22 cellular contexts compared by ENCODE assay signal in genomic region chr7:21353388-21353780, GRCh38.
DNase-seq lines count a peak whose midpoint lies in the region; ATAC-seq, FAIRE-seq and TF ChIP-seq lines count a peak whose summit lies in the region.
"Had no signal": no experiment of that assay in that cellular context is flagged by ENCODE, and none has a peak within 500 bp of the region (broad histone marks: within the 10 kb centered on the region; RNA-seq: fewer than 3 reads in every experiment).

No MANE protein-coding gene starts in this region.

- CTCF ChIA-PET in T-cell (lab: Charles Lee), result interaction anchor here in 1 of 2 donors (0.7 to 1.7 kb wide), 7 partner anchors 14 to 1301 kb away, joined by 3 to 9 read pairs (median 3); no protein-coding TSS in a partner anchor

- H3K9me3 Mint-ChIP-seq in CD4-positive, CD25-positive, alpha-beta regulatory T cell, result peaks cover 0 to 2% (median 0%) of the 10 kb centered on the region in 7 donors
- H3K9me3 Mint-ChIP-seq in T-cell, result no peaks in the 10 kb centered on the region
- H3K9me3 Mint-ChIP-seq: nephron had no signal

- H3K27me3 Mint-ChIP-seq in CD4-positive, CD25-positive, alpha-beta regulatory T cell, result no peaks in the 10 kb centered on the region
- no peaks in the 10 kb centered on the region for H3K27me3 Mint-ChIP-seq in T-cell

- no peaks in the 10 kb centered on the region for H3K9me3 ChIP-seq in CD4-positive, CD25-positive, alpha-beta regulatory T cell (ENCODE audit: control insufficient read depth in 2 of 2, low read length in 2 of 2)
- H3K9me3 ChIP-seq in duodenal mucosa (ENCODE audit: control insufficient read depth in 1 of 2, low read length in 2 of 2), result no peaks in the 10 kb centered on the region
- H3K9me3 ChIP-seq in pancreas, result no peaks in the 10 kb centered on the region
- H3K9me3 ChIP-seq in BE2C, result no peaks in the 10 kb centered on the region
- H3K9me3 ChIP-seq: esophagus muscularis mucosa, lower lobe of right lung, prostate gland, SJCRH30 had no signal

- no peak for FAIRE-seq in pancreas (lab: Jason Lieb, UNC)

- ATAC-seq in CD4-positive, CD25-positive, alpha-beta regulatory T cell (ENCODE audit: low read depth in 2 of 2), result no peak
- ATAC-seq in T-cell (replicated peaks in 1 of 4) (no peak), pancreas (no peak)
- ATAC-seq: PC-3 had no signal

- H3K4me1 ChIP-seq in ACC112 (ENCODE audit: control insufficient read depth, insufficient read depth, low read length, unreplicated experiment), result no peaks in the 10 kb centered on the region
- H3K4me1 ChIP-seq in CD4-positive, CD25-positive, alpha-beta regulatory T cell (ENCODE audit: control insufficient read depth, insufficient read depth, low read length, poor library complexity, severe bottlenecking), result peaks cover 65% of the 10 kb centered on the region
- H3K4me1 ChIP-seq in duodenal mucosa (ENCODE audit: control insufficient read depth in 1 of 2, insufficient read depth in 2 of 2, low read length in 2 of 2), result peaks cover 23 to 26% of the 10 kb centered on the region in 2 donors
- no peaks in the 10 kb centered on the region for H3K4me1 ChIP-seq in pancreas
- H3K4me1 ChIP-seq in BE2C, result no peaks in the 10 kb centered on the region
- H3K4me1 ChIP-seq: esophagus muscularis mucosa, prostate gland, SJCRH30 had no signal

- no peak overlapping the region for H3K9ac ChIP-seq in duodenal mucosa (ENCODE audit: low read depth in 1 of 2, low read length in 2 of 2)

- H3K4me1 Mint-ChIP-seq in CD4-positive, CD25-positive, alpha-beta regulatory T cell, result peaks cover 19 to 69% (median 50%) of the 10 kb centered on the region in 4 donors
- peaks cover 56 to 61% (median 58%) of the 10 kb centered on the region in 3 donors for H3K4me1 Mint-ChIP-seq in T-cell
- H3K4me1 Mint-ChIP-seq: nephron had no signal

- no peaks in the 10 kb centered on the region for H3K79me2 ChIP-seq in ACC112 (ENCODE audit: control insufficient read depth, insufficient read depth, low read length, unreplicated experiment)

- H3K36me3 Mint-ChIP-seq in CD4-positive, CD25-positive, alpha-beta regulatory T cell, result no peaks in the 10 kb centered on the region
- no peaks in the 10 kb centered on the region for H3K36me3 Mint-ChIP-seq in T-cell

- no peak for DNase-seq in CD4-positive, CD25-positive, alpha-beta regulatory T cell
- DNase-seq in T-cell (no peak), NCI-H2227 treated with DMSO at 0.1 percent for 48 hours (lab: John Stamatoyannopoulos, UW) (no peak), pancreas (no peak), NCI-H2171 treated with DMSO at 0.1 percent for 48 hours (lab: John Stamatoyannopoulos, UW) (no peak), BE2C (no peak)
- DNase-seq: activated CD4-positive, alpha-beta T cell treated with anti-CD3 and anti-CD28 coated beads, Interleukin-2, amount 50 U/mL, for 4 hours; activated gamma-delta T cell; dorsolateral prefrontal cortex; lower lobe of right lung; NCI-H2029 treated with DMSO at 0.1 percent for 48 hours; NCI-H524; PC-3; SJCRH30; stimulated activated CD4-positive, alpha-beta T cell treated with anti-CD3 and anti-CD28 coated beads, Interleukin-4, amount 100 ng/mL, for 4 hours; stimulated activated CD8-positive, alpha-beta memory T cell treated with anti-CD3 and anti-CD28 coated beads, Interleukin-4, amount 100 ng/mL, for 48 hours had no signal

- no peak overlapping the region for H3K27ac ChIP-seq in ACC112 (ENCODE audit: low read depth, low read length)
- peak overlapping the region; percentile 75 for H3K27ac ChIP-seq in CD4-positive, CD25-positive, alpha-beta regulatory T cell (ENCODE audit: insufficient read depth, low read length, poor library complexity, severe bottlenecking)
- no peak overlapping the region for H3K27ac ChIP-seq in duodenal mucosa (ENCODE audit: low read depth, low read length)
- H3K27ac ChIP-seq in pancreas, result no peak overlapping the region
- H3K27ac ChIP-seq: dorsolateral prefrontal cortex, esophagus muscularis mucosa, prostate gland, SJCRH30 had no signal

- H3K4me3 ChIP-seq in ACC112 (ENCODE audit: low read depth, low read length), result peak overlapping the region; percentile 65
- peak overlapping the region; percentile 80 for H3K4me3 ChIP-seq in CD4-positive, CD25-positive, alpha-beta regulatory T cell (ENCODE audit: low read depth, low read length)
- peak overlapping the region; percentile 23 to 43 for H3K4me3 ChIP-seq in duodenal mucosa (ENCODE audit: low read depth in 1 of 2, low read length in 2 of 2)
- H3K4me3 ChIP-seq in pancreas, result no peak overlapping the region
- H3K4me3 ChIP-seq in BE2C (ENCODE audit: low read depth, low read length), result no peak overlapping the region
- H3K4me3 ChIP-seq: dorsolateral prefrontal cortex, esophagus muscularis mucosa, lower lobe of right lung, prostate gland, SJCRH30, skin epidermis had no signal

- peaks cover 26% of the 10 kb centered on the region; the same call in 1 of the 2 replicates for H3K27me3 ChIP-seq in ACC112 (ENCODE audit: insufficient read depth, low read length)
- H3K27me3 ChIP-seq in CD4-positive, CD25-positive, alpha-beta regulatory T cell (ENCODE audit: control insufficient read depth, insufficient read depth, low read length), result no peaks in the 10 kb centered on the region
- H3K27me3 ChIP-seq in duodenal mucosa (ENCODE audit: control insufficient read depth in 1 of 2, insufficient read depth in 2 of 2, low read length in 2 of 2), result no peaks in the 10 kb centered on the region
- H3K27me3 ChIP-seq in pancreas, result no peaks in the 10 kb centered on the region
- H3K27me3 ChIP-seq in BE2C, result peaks cover 6% of the 10 kb centered on the region
- H3K27me3 ChIP-seq: esophagus muscularis mucosa had no signal

- peak overlapping the region; percentile 66 to 81 (median 72) for H3K4me3 Mint-ChIP-seq in CD4-positive, CD25-positive, alpha-beta regulatory T cell
- H3K4me3 Mint-ChIP-seq in T-cell, result peak overlapping the region; percentile 46 to 70 (median 53)
- H3K4me3 Mint-ChIP-seq: nephron had no signal

- WGBS in pancreas, 2 donors, result 55 to 63% methylated on average over 4 of the region's 4 CpGs

- POLR2A ChIA-PET in T-cell (lab: Charles Lee), result interaction anchor here (0.5 to 1.2 kb wide), 8 partner anchors 12 to 1829 kb away, joined by 3 to 6 read pairs (median 4); no protein-coding TSS in a partner anchor

- peak overlapping the region; percentile 84 to 95 (median 93) for H3K27ac Mint-ChIP-seq in CD4-positive, CD25-positive, alpha-beta regulatory T cell
- peak overlapping the region; percentile 89 to 95 for H3K27ac Mint-ChIP-seq in T-cell
- H3K27ac Mint-ChIP-seq: nephron had no signal

- H3K36me3 ChIP-seq in ACC112 (ENCODE audit: insufficient read depth, low read length) (no peaks in the 10 kb centered on the region), duodenal mucosa (ENCODE audit: control insufficient read depth in 1 of 2, insufficient read depth in 2 of 2, low read length in 2 of 2) (no peaks in the 10 kb centered on the region), pancreas (no peaks in the 10 kb centered on the region), BE2C (no peaks in the 10 kb centered on the region)
- H3K36me3 ChIP-seq in CD4-positive, CD25-positive, alpha-beta regulatory T cell (ENCODE audit: control insufficient read depth, insufficient read depth, low read length), result no peaks in the 10 kb centered on the region
- H3K36me3 ChIP-seq: esophagus muscularis mucosa, lower lobe of right lung, prostate gland, SJCRH30 had no signal

- intact Hi-C loops in pancreas (cut with DNase I), result no loop called here

- TF ChIP-seq CTCF in pancreas (IDR thresholded peaks at IDR 0.05) (no peak), BE2C (IDR thresholded peaks at IDR 0.05; ENCODE audit: low read depth, low read length) (no peak)

- H2AFZ ChIP-seq in ACC112 (ENCODE audit: low read length, unreplicated experiment), result no peak overlapping the region

Comparison
In these comparisons a context has a peak if more than half of its experiments do, and no peak if none do; other contexts are left out.
1. H3K4me3 ChIP-seq: peak in ACC112 (single experiment), CD4-positive, CD25-positive, alpha-beta regulatory T cell (single experiment) and duodenal mucosa (2 of 2); none in pancreas (0 of 4) and BE2C (single experiment).